8 cellular contexts compared by ENCODE assay signal in genomic region chr1:155934097-155934932, GRCh38.
A peak's percentile ranks its signal among the peaks of the same experiment; 100 is the strongest.
DNase-seq lines count a peak whose midpoint lies in the region; ATAC-seq and TF ChIP-seq lines count a peak whose summit lies in the region.

KHDC4 (minus strand) TSS chr1:155934413; CDS start chr1:155934373, 40 bp downstream.

- peak; percentile 94 for ATAC-seq in GM19023 (IDR thresholded peaks at IDR 0.05; ENCODE audit: unreplicated experiment)
- peak; percentile 95 for ATAC-seq in HG03280 (IDR thresholded peaks at IDR 0.05; ENCODE audit: unreplicated experiment)

- H3K4me3 ChIP-seq in AG10803 (ENCODE audit: low read length), result peak within 1 kb of the TSS; percentile 97

- TF ChIP-seq CTCF in AG10803 (conservative IDR thresholded peaks at IDR 0.05; ENCODE audit: low read length), result no peak

- DNase-seq in AG10803 (ENCODE audit: low read depth), result peak; percentile 98
- peak; percentile 100 for DNase-seq in NCI-H345 treated with DMSO at 0.1 percent for 48 hours (lab: John Stamatoyannopoulos, UW; ENCODE audit: unreplicated experiment)
- DNase-seq in activated CD4-positive, CD25-positive, alpha-beta regulatory T cell (lab: John Stamatoyannopoulos, UW), result peak; percentile 81 to 91 (median 86)
- DNase-seq in cerebellar cortex (ENCODE audit: low spot score), result peak; percentile 99
- peak; percentile 98 for DNase-seq in islet precursor cell
- DNase-seq in stimulated activated CD4-positive, alpha-beta T cell treated with anti-CD3 and anti-CD28 coated beads, Interleukin-15, amount 100 ng/mL, for 1 hour (ENCODE audit: low read depth in 1 of 2, low spot score in 1 of 2), result peak; percentile 81 to 87

Comparison
In these comparisons a context has a peak if more than half of its experiments do, and no peak if none do; other contexts are left out.
1. Peak in every context shown above with its lines: DNase-seq, ATAC-seq and H3K4me3 ChIP-seq.